21 cellular contexts compared by ENCODE assay signal in genomic region chr1:93818570-93818959, GRCh38.
DNase-seq lines count a peak whose midpoint lies in the region; ATAC-seq, FAIRE-seq and TF ChIP-seq lines count a peak whose summit lies in the region.
"Had no signal": no experiment of that assay in that cellular context is flagged by ENCODE, and none has a peak within 500 bp of the region (broad histone marks: within the 10 kb centered on the region; RNA-seq: fewer than 3 reads in every experiment).

No MANE protein-coding gene starts in this region.

- no peaks in the 10 kb centered on the region for H3K36me3 Mint-ChIP-seq in activated CD4-positive, alpha-beta T cell treated with anti-CD3 and anti-CD28 coated beads for 36 hours (ENCODE audit: low read depth)
- no peaks in the 10 kb centered on the region for H3K36me3 Mint-ChIP-seq in endodermal cell (ENCODE audit: low read depth)
- H3K36me3 Mint-ChIP-seq: activated naive CD4-positive, alpha-beta T cell treated with anti-CD3 and anti-CD28 coated beads, Interleukin-2, amount 50 U/mL, for 24 hours; CD4-positive, CD25-positive, alpha-beta regulatory T cell had no signal

- H3K4me1 ChIP-seq in endodermal cell (ENCODE audit: control insufficient read depth, insufficient read depth, low read length) (peaks cover 36% of the 10 kb centered on the region), smooth muscle cell (ENCODE audit: low read depth) (peaks cover 20% of the 10 kb centered on the region), ascending aorta (peaks cover 0 to 3% of the 10 kb centered on the region in 2 donors)
- H3K4me1 ChIP-seq: gastrocnemius medialis, right lobe of liver had no signal

- peak overlapping the region; percentile 72 for H3K4me2 ChIP-seq in smooth muscle cell

- H3K27me3 Mint-ChIP-seq in activated CD4-positive, alpha-beta T cell treated with anti-CD3 and anti-CD28 coated beads for 36 hours, result no peaks in the 10 kb centered on the region
- no peaks in the 10 kb centered on the region for H3K27me3 Mint-ChIP-seq in endodermal cell (ENCODE audit: insufficient read depth)
- H3K27me3 Mint-ChIP-seq: activated naive CD4-positive, alpha-beta T cell treated with anti-CD3 and anti-CD28 coated beads, Interleukin-2, amount 50 U/mL, for 24 hours; IgD-negative memory B cell had no signal

- H3K36me3 ChIP-seq in endodermal cell (ENCODE audit: control insufficient read depth, insufficient read depth, low read length) (no peaks in the 10 kb centered on the region), smooth muscle cell (ENCODE audit: low read depth) (no peaks in the 10 kb centered on the region), ascending aorta (no peaks in the 10 kb centered on the region)
- H3K36me3 ChIP-seq: cardiac muscle cell, gastrocnemius medialis, HAP-1, right lobe of liver, tibial nerve had no signal

- no peak for DNase-seq in activated CD4-positive, alpha-beta T cell treated with anti-CD3 and anti-CD28 coated beads for 36 hours
- DNase-seq in activated CD4-positive, alpha-beta T cell treated with anti-CD3 and anti-CD28 coated beads for 48 hours, result no peak
- DNase-seq in endodermal cell (no peak), smooth muscle cell (lab: John Stamatoyannopoulos, UW; ENCODE audit: unreplicated experiment) (no peak), GM19239 (ENCODE audit: insufficient read length, low spot score) (no peak), ascending aorta (ENCODE audit: low spot score in 2 of 2) (no peak), cortex of kidney (lab: John Stamatoyannopoulos, UW) (no peak)
- DNase-seq: gastrocnemius medialis, NCI-H2081 treated with DMSO at 0.1 percent for 48 hours, NCI-H69, right lobe of liver had no signal

- FAIRE-seq in GM19239 (lab: Jason Lieb, UNC), result no peak
- FAIRE-seq: A204.1 had no signal

- intact Hi-C loops in activated CD4-positive, alpha-beta T cell treated with anti-CD3 and anti-CD28 coated beads for 36 hours (cut with DNase I, micrococcal nuclease), result loop anchor here (1.0 to 10.0 kb wide), 5 partner anchors 26 to 564 kb away; no protein-coding TSS in a partner anchor
- intact Hi-C loops in ascending aorta (cut with DNase I), result no loop called here

- no peaks in the 10 kb centered on the region for H3K9me3 Mint-ChIP-seq in activated CD4-positive, alpha-beta T cell treated with anti-CD3 and anti-CD28 coated beads for 36 hours (ENCODE audit: low read depth)
- no peaks in the 10 kb centered on the region for H3K9me3 Mint-ChIP-seq in endodermal cell
- H3K9me3 Mint-ChIP-seq: activated naive CD4-positive, alpha-beta T cell treated with anti-CD3 and anti-CD28 coated beads, Interleukin-2, amount 50 U/mL, for 24 hours; CD4-positive, CD25-positive, alpha-beta regulatory T cell; IgD-negative memory B cell had no signal

- no peak overlapping the region for H2AFZ ChIP-seq in smooth muscle cell (ENCODE audit: low read depth)

- peak; percentile 25 for ATAC-seq in activated CD4-positive, alpha-beta T cell treated with anti-CD3 and anti-CD28 coated beads for 36 hours
- peak; percentile 11 for ATAC-seq in HG02884 (IDR thresholded peaks at IDR 0.05; ENCODE audit: unreplicated experiment)
- ATAC-seq: gastrocnemius medialis, Panc1 had no signal

- H3K4me1 Mint-ChIP-seq in activated CD4-positive, alpha-beta T cell treated with anti-CD3 and anti-CD28 coated beads for 36 hours, result peaks cover 29% of the 10 kb centered on the region
- H3K4me1 Mint-ChIP-seq in endodermal cell, result peaks cover 69% of the 10 kb centered on the region

- H3K9ac ChIP-seq in endodermal cell (ENCODE audit: extremely low read depth, low read length, poor library complexity, severe bottlenecking), result no peak overlapping the region
- peak overlapping the region; percentile 39 for H3K9ac ChIP-seq in smooth muscle cell (ENCODE audit: low read depth)

- H3K27ac Mint-ChIP-seq in activated CD4-positive, alpha-beta T cell treated with anti-CD3 and anti-CD28 coated beads for 36 hours, result no peak overlapping the region
- H3K27ac Mint-ChIP-seq in endodermal cell, result peak overlapping the region; percentile 82
- H3K27ac Mint-ChIP-seq: activated naive CD4-positive, alpha-beta T cell treated with anti-CD3 and anti-CD28 coated beads, Interleukin-2, amount 50 U/mL, for 24 hours had no signal

- POLR2A ChIA-PET in activated CD4-positive, alpha-beta T cell treated with anti-CD3 and anti-CD28 coated beads for 36 hours (lab: Charles Lee), result no interaction called here

- H3F3A ChIP-seq in smooth muscle cell (ENCODE audit: low read depth), result peaks cover 32% of the 10 kb centered on the region

- no peaks in the 10 kb centered on the region for H4K20me1 ChIP-seq in smooth muscle cell (ENCODE audit: low read depth)

- no peak for TF ChIP-seq CTCF in endodermal cell (conservative IDR thresholded peaks at IDR 0.05)
- TF ChIP-seq CTCF in smooth muscle cell (IDR thresholded peaks at IDR 0.05; ENCODE audit: borderline replicate concordance, insufficient read depth, poor library complexity, severe bottlenecking), result no peak
- TF ChIP-seq CTCF in ascending aorta (IDR thresholded peaks at IDR 0.05), result no peak

- H3K27me3 ChIP-seq in endodermal cell (ENCODE audit: control insufficient read depth, insufficient read depth, low read length, poor library complexity, severe bottlenecking) (no peaks in the 10 kb centered on the region), smooth muscle cell (ENCODE audit: low read depth) (no peaks in the 10 kb centered on the region), ascending aorta (no peaks in the 10 kb centered on the region)
- H3K27me3 ChIP-seq: gastrocnemius medialis, right lobe of liver, tibial nerve had no signal

- CTCF ChIA-PET in activated CD4-positive, alpha-beta T cell treated with anti-CD3 and anti-CD28 coated beads for 36 hours (lab: Charles Lee), result interaction anchor here (0.7 to 9.9 kb wide), 7 partner anchors 10 to 375 kb away, joined by 3 to 256 read pairs (median 3); no protein-coding TSS in a partner anchor

- H3K27ac ChIP-seq in endodermal cell (ENCODE audit: low read depth, low read length) (no peak overlapping the region), smooth muscle cell (ENCODE audit: low read depth) (peak overlapping the region; percentile 93), ascending aorta (peak overlapping the region in 1 of 2 donors; percentile 36)
- H3K27ac ChIP-seq: cardiac muscle cell, gastrocnemius medialis, VCaP had no signal

- H3K4me3 ChIP-seq in endodermal cell (ENCODE audit: low read length), result no peak overlapping the region
- H3K4me3 ChIP-seq in smooth muscle cell, result no peak overlapping the region
- no peak overlapping the region for H3K4me3 ChIP-seq in ascending aorta
- H3K4me3 ChIP-seq: cardiac muscle cell, gastrocnemius medialis, HAP-1, right lobe of liver, tibial nerve had no signal

- no peak overlapping the region for H3K4me3 Mint-ChIP-seq in activated CD4-positive, alpha-beta T cell treated with anti-CD3 and anti-CD28 coated beads for 36 hours
- no peak overlapping the region for H3K4me3 Mint-ChIP-seq in endodermal cell
- H3K4me3 Mint-ChIP-seq: activated naive CD4-positive, alpha-beta T cell treated with anti-CD3 and anti-CD28 coated beads, Interleukin-2, amount 50 U/mL, for 24 hours; CD4-positive, CD25-positive, alpha-beta regulatory T cell had no signal

- H3K79me2 ChIP-seq in smooth muscle cell (ENCODE audit: low read depth), result no peaks in the 10 kb centered on the region

- H3K9me3 ChIP-seq in endodermal cell (ENCODE audit: control insufficient read depth, low read length) (no peaks in the 10 kb centered on the region), smooth muscle cell (replicated peaks; ENCODE audit: low read depth) (no peaks in the 10 kb centered on the region), ascending aorta (no peaks in the 10 kb centered on the region)
- H3K9me3 ChIP-seq: gastrocnemius medialis, HAP-1, right lobe of liver, tibial nerve had no signal
